24 cellular contexts compared by ENCODE assay signal in genomic region chr2:88018969-88019368, GRCh38. TPM values are rescaled to one million over a fixed set of nuclear protein-coding genes. Genes with fewer than 3 reads are reported as not detected.
"Had no signal": no experiment of that assay in that cellular context is flagged by ENCODE, and none has a peak within 500 bp of the region (broad histone marks: within the 10 kb centered on the region; RNA-seq: fewer than 3 reads in every experiment).

No MANE protein-coding gene starts in this region.

- DNase-seq: activated CD4-positive, alpha-beta memory T cell treated with anti-CD3 and anti-CD28 coated beads for 36 hours; activated CD4-positive, alpha-beta T cell treated with anti-CD3 and anti-CD28 coated beads, Interleukin-2, amount 10 ng/mL, durations not matched to agents 7 days and 5 days; activated CD4-positive, CD25-positive, alpha-beta regulatory T cell treated with anti-CD3 and anti-CD28 coated beads, Interleukin-2, amount 50 U/mL, for 72 hours; activated CD8-positive, alpha-beta memory T cell treated with anti-CD3 and anti-CD28 coated beads for 24 hours; activated gamma-delta T cell treated with Interleukin-2 at 50 U/mL for 16 hours; activated naive CD4-positive, alpha-beta T cell treated with anti-CD3 and anti-CD28 coated beads, Interleukin-2, amount 10 ng/mL, durations not matched to agents 7 days and 5 days; activated naive CD8-positive, alpha-beta T cell treated with anti-CD3 and anti-CD28 coated beads for 36 hours; activated T-cell treated with anti-CD3 and anti-CD28 coated beads, Interleukin-2, amount 50 U/mL, for 4 hours; brain microvascular endothelial cell; Kasumi-1; NCI-H1105 treated with DMSO at 0.1 percent for 48 hours; NCI-H1436 treated with DMSO at 0.1 percent for 48 hours; NCI-H187; NCI-H2081; NCI-H446; NCI-H524; PC-3; SHP77; SW 1271 had no signal

- H3K4me3 Mint-ChIP-seq: activated CD4-positive, alpha-beta memory T cell treated with anti-CD3 and anti-CD28 coated beads for 36 hours; activated CD4-positive, alpha-beta T cell treated with anti-CD3 and anti-CD28 coated beads, Interleukin-2, amount 10 ng/mL, durations not matched to agents 7 days and 5 days; activated naive CD8-positive, alpha-beta T cell treated with anti-CD3 and anti-CD28 coated beads for 36 hours; activated T-cell treated with anti-CD3 and anti-CD28 coated beads, Interleukin-2, amount 50 U/mL, for 4 hours; T-helper 1 cell treated with Interleukin-12 subunit alpha and Interleukin-12 subunit beta and Interleukin-4 antibody, amounts not matched to agents 30 μg/mL and 1 μg/mL, for 36 hours had no signal

- ATAC-seq: activated T-cell treated with anti-CD3 and anti-CD28 coated beads, Interleukin-2, amount 50 U/mL, for 4 hours; PC-3; SK-N-SH treated with all-trans-retinoic acid at 6 μM for 48 hours had no signal

- H3K9me3 ChIP-seq: SJSA1 had no signal

- H3K27ac Mint-ChIP-seq: activated CD4-positive, alpha-beta memory T cell treated with anti-CD3 and anti-CD28 coated beads for 36 hours; activated CD4-positive, alpha-beta T cell treated with anti-CD3 and anti-CD28 coated beads, Interleukin-2, amount 10 ng/mL, durations not matched to agents 7 days and 5 days; activated naive CD8-positive, alpha-beta T cell treated with anti-CD3 and anti-CD28 coated beads for 36 hours; T-helper 1 cell treated with Interleukin-12 subunit alpha and Interleukin-12 subunit beta and Interleukin-4 antibody, amounts not matched to agents 30 μg/mL and 1 μg/mL, for 36 hours had no signal

- H3K9me3 Mint-ChIP-seq: activated T-cell treated with anti-CD3 and anti-CD28 coated beads, Interleukin-2, amount 50 U/mL, for 4 hours; T-helper 1 cell treated with Interleukin-12 subunit alpha and Interleukin-12 subunit beta and Interleukin-4 antibody, amounts not matched to agents 30 μg/mL and 1 μg/mL, for 36 hours had no signal

- H3K4me3 ChIP-seq: cardiac muscle cell, SJSA1 had no signal

- H3K36me3 Mint-ChIP-seq: activated CD4-positive, alpha-beta memory T cell treated with anti-CD3 and anti-CD28 coated beads for 36 hours had no signal

- H3K27ac ChIP-seq: brain microvascular endothelial cell, cardiac muscle cell, SJSA1 had no signal

- H3K27me3 Mint-ChIP-seq: activated CD4-positive, alpha-beta memory T cell treated with anti-CD3 and anti-CD28 coated beads for 36 hours; activated CD4-positive, alpha-beta T cell treated with anti-CD3 and anti-CD28 coated beads, Interleukin-2, amount 10 ng/mL, durations not matched to agents 7 days and 5 days; activated naive CD8-positive, alpha-beta T cell treated with anti-CD3 and anti-CD28 coated beads for 36 hours had no signal

- H3K27me3 ChIP-seq: brain microvascular endothelial cell, cardiac muscle cell had no signal

- H3K36me3 ChIP-seq: brain microvascular endothelial cell, cardiac muscle cell, SJSA1 had no signal

RNA-seq across cellular contexts. Expression of gene RNU2-63P, which starts 2.6 kb away (rescaled TPM):
- total RNA-seq: cardiac muscle cell had no signal
- polyA plus RNA-seq: adipose tissue, cardiac muscle cell had no signal

RNA-seq across cellular contexts. Expression of gene SMYD1, which starts 48.7 kb away (rescaled TPM):
- total RNA-seq: activated CD4-positive, alpha-beta memory T cell treated with anti-CD3 and anti-CD28 coated beads for 36 hours; activated CD4-positive, alpha-beta T cell treated with anti-CD3 and anti-CD28 coated beads, Interleukin-2, amount 10 ng/mL, durations not matched to agents 7 days and 5 days; activated naive CD8-positive, alpha-beta T cell treated with anti-CD3 and anti-CD28 coated beads for 36 hours; activated T-cell treated with anti-CD3 and anti-CD28 coated beads, Interleukin-2, amount 50 U/mL, for 4 hours; PC-3; SJSA1 had no signal
